ENCODE assay signal across 8 cellular contexts in genomic region chr7:71026680-71027079, GRCh38.
"Had no signal": no experiment of that assay in that cellular context is flagged by ENCODE, and none has a peak within 500 bp of the region (broad histone marks: within the 10 kb centered on the region; RNA-seq: fewer than 3 reads in every experiment).

No MANE protein-coding gene starts in this region.

- H3K27ac ChIP-seq: HL-60 had no signal

- DNase-seq: GOT3, H9, HCEC 1CT, IMR-90, Kasumi-1, KG1 had no signal

- H3K4me3 Mint-ChIP-seq: H9 had no signal

- H3K4me3 ChIP-seq: K562 had no signal

- ATAC-seq: K562 had no signal

- H3K9me3 Mint-ChIP-seq: H9 had no signal
